In genomic region chr1:15937706-15938168, GRCh38 we compare ENCODE assay signal across 8 cellular contexts. TPM values are rescaled to one million over a fixed set of nuclear protein-coding genes. Genes with fewer than 3 reads are reported as not detected.
DNase-seq lines count a peak whose midpoint lies in the region; ATAC-seq, FAIRE-seq and TF ChIP-seq lines count a peak whose summit lies in the region.
"Had no signal": no experiment of that assay in that cellular context is flagged by ENCODE, and none has a peak within 500 bp of the region (broad histone marks: within the 10 kb centered on the region; RNA-seq: fewer than 3 reads in every experiment).

No MANE protein-coding gene starts in this region.

- intact Hi-C loops in Panc1 (cut with micrococcal nuclease; ENCODE audit: unreplicated experiment) = no loop called here

- DNase-seq in GM12891 (ENCODE audit: insufficient read length, low spot score) (no peak), Panc1 (ENCODE audit: low read depth, low spot score) (no peak), retinal pigment epithelial cell (ENCODE audit: low read depth) (no peak), cerebellum (ENCODE audit: low spot score) (no peak), G401 (ENCODE audit: low spot score) (no peak), anterior cingulate cortex (lab: John Stamatoyannopoulos, UW) (no peak)
- DNase-seq in effector memory CD8-positive, alpha-beta T cell = no peak

- H3K36me3 ChIP-seq in Panc1 (ENCODE audit: control insufficient read depth, insufficient read depth, low read length) = peaks cover 11% of the 10 kb centered on the region

- peaks cover 18% of the 10 kb centered on the region for H3K4me1 ChIP-seq in Panc1 (ENCODE audit: control insufficient read depth, insufficient read depth, low read length)

- peaks cover 0 to 2% of the 10 kb centered on the region in 2 donors for H3K4me1 Mint-ChIP-seq in effector memory CD8-positive, alpha-beta T cell (ENCODE audit: low read depth in 2 of 2)

- BruUV-seq in Panc1 (replicated peaks; lab: Mats Ljungman, UMichigan) = no TSS peak

- peak overlapping the region; percentile 68 to 73 for H3K27ac Mint-ChIP-seq in effector memory CD8-positive, alpha-beta T cell

- in situ Hi-C loops in Panc1 (cut with HindIII; ENCODE audit: low pct_unique_long_range_greater_than_20kb, low sequenced_read_pairs) = no loop called here
- in situ Hi-C loops in G401 (cut with HindIII; ENCODE audit: low sequenced_read_pairs) = no loop called here

- H3K4me3 ChIP-seq in Panc1 (ENCODE audit: low read depth in 2 of 2, low read length in 2 of 2) (no peak overlapping the region), retinal pigment epithelial cell (ENCODE audit: low read length) (no peak overlapping the region)

- ATAC-seq in Panc1 = no peak
- ATAC-seq in effector memory CD8-positive, alpha-beta T cell (replicated peaks) = no peak

- H3K9me3 ChIP-seq in Panc1 (ENCODE audit: control insufficient read depth, insufficient read depth, low read depth, low read length) = no peaks in the 10 kb centered on the region

- no peaks in the 10 kb centered on the region for H3K9me3 Mint-ChIP-seq in effector memory CD8-positive, alpha-beta T cell

- H3K27ac ChIP-seq in Panc1 (ENCODE audit: low read length) = peak overlapping the region; percentile 48; the same call in 1 of the 2 replicates
- H3K27ac ChIP-seq: HL-60 had no signal

- H3K36me3 Mint-ChIP-seq in effector memory CD8-positive, alpha-beta T cell (ENCODE audit: insufficient read depth) = peaks cover 58% of the 10 kb centered on the region

- H3K27me3 ChIP-seq in Panc1 (ENCODE audit: control insufficient read depth, insufficient read depth, low read length) = no peaks in the 10 kb centered on the region

- no peak for TF ChIP-seq POLR2A in GM12891 (IDR thresholded peaks at IDR 0.05; ENCODE audit: low read depth, low read length)

- CTCF ChIA-PET in Panc1 (lab: Charles Lee) = interaction anchor here (0.7 to 1.1 kb wide), 2 partner anchors 31 to 122 kb away, joined by 8 to 12 read pairs; no protein-coding TSS in a partner anchor

- H3K27me3 Mint-ChIP-seq in effector memory CD8-positive, alpha-beta T cell = no peaks in the 10 kb centered on the region

- no peak for TF ChIP-seq CTCF in Panc1 (IDR thresholded peaks at IDR 0.05)
- peak; percentile 11 for TF ChIP-seq CTCF in retinal pigment epithelial cell (conservative IDR thresholded peaks at IDR 0.05; ENCODE audit: low read depth, low read length)

- POLR2A ChIA-PET in Panc1 (lab: Charles Lee) = no interaction called here

- H3K4me3 Mint-ChIP-seq in effector memory CD8-positive, alpha-beta T cell = no peak overlapping the region

- peak; percentile 83 for FAIRE-seq in GM12891 (lab: Jason Lieb, UNC)

TF ChIP-seq in GM12891, 5 proteins besides CTCF, POLR2A, EP300 and RAD21:
- no peak for TF ChIP-seq TAF1 (IDR thresholded peaks at IDR 0.05; ENCODE audit: low read depth, low read length)
- 0 out of 2 replicates have a peak, but pooled peaks have one; percentile 28 for TF ChIP-seq POLR2AphosphoS5 (IDR thresholded peaks at IDR 0.05; ENCODE audit: low read depth, low read length)
- TF ChIP-seq SPI1 (IDR thresholded peaks at IDR 0.05; ENCODE audit: low read depth, low read length) = peak; percentile 33; the same call in 1 of the 2 replicates

RNA-seq across cellular contexts. Expression of gene ZBTB17, which starts 38.2 kb away (rescaled TPM):
- 32.4 TPM for polyA plus RNA-seq in GM12891 (2012; ENCODE audit: low read depth, missing spikeins)
- 41.6 TPM for total RNA-seq in Panc1 (2021; ENCODE audit: unreplicated experiment)
- 52.1 TPM for polyA plus RNA-seq in Panc1 (2012; ENCODE audit: insufficient read length)
- 30.9 TPM for total RNA-seq in cerebellum
- 32.8 and 43.4 TPM in 2 replicates for total RNA-seq in G401 (2014; rRNA removed; shearing (Covaris generic))
